ENCODE assay signal across 19 cellular contexts in the genomic region with DNA sequence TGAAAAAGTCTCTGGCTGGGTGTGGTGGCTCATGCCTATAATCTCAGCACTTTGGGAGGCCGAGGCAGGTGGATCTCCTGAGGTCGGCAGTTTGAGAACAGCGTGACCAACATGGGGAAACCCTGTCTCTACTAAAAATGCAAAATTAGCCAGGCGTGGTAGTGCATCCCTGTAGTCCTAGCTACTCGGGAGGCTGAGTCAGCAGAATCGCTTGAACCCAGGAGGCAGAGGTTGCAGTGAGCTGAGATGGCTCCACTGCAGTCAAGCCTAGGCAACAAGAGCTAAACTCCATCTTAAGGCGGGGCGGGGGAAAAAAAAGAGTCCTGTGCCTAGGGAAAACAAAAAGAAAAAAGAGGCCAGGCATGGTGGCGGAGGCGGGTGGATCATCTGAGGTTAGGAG. TPM values are rescaled to one million over a fixed set of nuclear protein-coding genes. Genes with fewer than 3 reads are reported as not detected.
A peak's percentile ranks its signal among the peaks of the same experiment; 100 is the strongest.
DNase-seq lines count a peak whose midpoint lies in the region; ATAC-seq, FAIRE-seq and TF ChIP-seq lines count a peak whose summit lies in the region.
"Had no signal": no experiment of that assay in that cellular context is flagged by ENCODE, and none has a peak within 500 bp of the region (broad histone marks: within the 10 kb centered on the region; RNA-seq: fewer than 3 reads in every experiment).

No MANE protein-coding gene starts in this region.

- H4K20me1 ChIP-seq in K562 (replicated peaks; ENCODE audit: control insufficient read depth, insufficient read depth, low read length) (no peaks in the 10 kb centered on the region), neural progenitor cell (ENCODE audit: low read depth) (no peaks in the 10 kb centered on the region)

- H3K27me3 ChIP-seq in K562 (ENCODE audit: control insufficient read depth in 2 of 2, insufficient read depth in 2 of 2, low read length in 2 of 2) (no peaks in the 10 kb centered on the region), neural progenitor cell (no peaks in the 10 kb centered on the region)
- H3K27me3 ChIP-seq: ascending aorta, upper lobe of left lung had no signal

- in situ Hi-C loops in K562 (cut with MboI), result no loop called here
- in situ Hi-C loops in GM13977 (cut with MboI; ENCODE audit: low pct_unique_long_range_greater_than_20kb, low sequenced_read_pairs, unreplicated experiment), result no loop called here

- no peak for TF ChIP-seq RAD21 in K562 (CRISPR knock-in tag; conservative IDR thresholded peaks at IDR 0.05 in 1 of 2, IDR thresholded peaks at IDR 0.05 in 1 of 2)

- H3K36me3 ChIP-seq in K562 (ENCODE audit: control insufficient read depth, insufficient read depth, low read length) (no peaks in the 10 kb centered on the region; the same call in 2 of the 3 replicates), neural progenitor cell (peaks cover 26% of the 10 kb centered on the region)

- H3K9ac ChIP-seq in K562 (ENCODE audit: insufficient read depth in 1 of 2, low read depth in 2 of 2, low read length in 2 of 2) (no peak overlapping the region), neural progenitor cell (no peak overlapping the region)
- H3K9ac ChIP-seq: parathyroid adenoma had no signal

- no peak for DNase-seq in activated CD4-positive, alpha-beta T cell treated with anti-CD3 and anti-CD28 coated beads, Interleukin-2, amount 10 ng/mL, durations not matched to agents 7 days and 5 days
- no peak for DNase-seq in activated CD4-positive, alpha-beta T cell treated with anti-CD3 and anti-CD28 coated beads for 48 hours
- DNase-seq in K562 (ENCODE audit: extremely low read depth in 1 of 4, low spot score in 3 of 4) (no peak), neural progenitor cell (ENCODE audit: low spot score) (no peak), GM13977 (ENCODE audit: low spot score) (no peak)
- no peak for DNase-seq in activated effector memory CD4-positive, alpha-beta T cell treated with Interleukin-2 at 50 U/mL for 16 hours
- DNase-seq: activated CD8-positive, alpha-beta memory T cell treated with anti-CD3 and anti-CD28 coated beads, Interleukin-2, amount 10 ng/mL, durations not matched to agents 7 days and 5 days; Caco-2; foreskin melanocyte; left colon; NCI-H1436; small intestine; upper lobe of left lung had no signal

- no peak for TF ChIP-seq CTCF in K562 (IDR thresholded peaks at IDR 0.05 in 2 of 3, conservative IDR thresholded peaks at IDR 0.05 in 1 of 3; ENCODE audit: insufficient read depth in 2 of 3, low read depth in 1 of 3, low read length in 3 of 3)
- TF ChIP-seq CTCF in neural progenitor cell (IDR thresholded peaks at IDR 0.05), result no peak
- TF ChIP-seq CTCF in GM13977 (IDR thresholded peaks at IDR 0.05; ENCODE audit: extremely low read depth, insufficient read depth, missing control alignments), result no peak

- no peak for FAIRE-seq in K562 (lab: Jason Lieb, UNC)
- FAIRE-seq: colon, small intestine had no signal

- BruUV-seq in K562 (replicated peaks; lab: Mats Ljungman, UMichigan), result no TSS peak

- H3K9me3 ChIP-seq in K562 (replicated peaks; ENCODE audit: control insufficient read depth, insufficient read depth, low read depth, low read length) (no peaks in the 10 kb centered on the region), neural progenitor cell (ENCODE audit: low read depth) (peaks cover 18% of the 10 kb centered on the region)
- H3K9me3 ChIP-seq: Caco-2 had no signal

- H3K27ac Mint-ChIP-seq in activated CD4-positive, alpha-beta T cell treated with anti-CD3 and anti-CD28 coated beads, Interleukin-2, amount 10 ng/mL, durations not matched to agents 7 days and 5 days, result peak overlapping the region; percentile 50
- H3K27ac Mint-ChIP-seq in IgD-negative memory B cell (peak overlapping the region in 2 of 3 donors; percentile 67 to 82), neural progenitor cell (no peak overlapping the region)
- H3K27ac Mint-ChIP-seq: activated CD8-positive, alpha-beta memory T cell treated with anti-CD3 and anti-CD28 coated beads, Interleukin-2, amount 10 ng/mL, durations not matched to agents 7 days and 5 days had no signal

- peaks cover 34% of the 10 kb centered on the region for H3F3A ChIP-seq in neural progenitor cell (ENCODE audit: low read depth)

- TF ChIP-seq POLR2A in K562 (conservative IDR thresholded peaks at IDR 0.05), result no peak

- H3K36me3 Mint-ChIP-seq in activated CD4-positive, alpha-beta T cell treated with anti-CD3 and anti-CD28 coated beads, Interleukin-2, amount 10 ng/mL, durations not matched to agents 7 days and 5 days (ENCODE audit: low read depth), result peaks cover 58% of the 10 kb centered on the region
- peaks cover 14% of the 10 kb centered on the region for H3K36me3 Mint-ChIP-seq in IgD-negative memory B cell
- H3K36me3 Mint-ChIP-seq in neural progenitor cell, result peaks cover 59% of the 10 kb centered on the region

- H3K4me2 ChIP-seq in K562 (ENCODE audit: insufficient read depth, low read length) (no peak overlapping the region), neural progenitor cell (no peak overlapping the region)

- H3K79me2 ChIP-seq in K562 (ENCODE audit: control insufficient read depth, insufficient read depth, low read length) (peaks cover 54% of the 10 kb centered on the region), neural progenitor cell (ENCODE audit: low read depth) (peaks cover 64% of the 10 kb centered on the region)

- H3K4me1 ChIP-seq in K562 (replicated peaks in 1 of 2; ENCODE audit: control insufficient read depth in 2 of 2, insufficient read depth in 2 of 2, low read length in 2 of 2) (peaks cover 2 to 4% of the 10 kb centered on the region in 2 experiments; a peak in 2 of 5 replicates), neural progenitor cell (peaks cover 5% of the 10 kb centered on the region)
- H3K4me1 ChIP-seq: Caco-2, parathyroid adenoma had no signal

- no peaks in the 10 kb centered on the region for H3K9me1 ChIP-seq in K562 (ENCODE audit: control insufficient read depth, insufficient read depth, low read length)

- POLR2A ChIA-PET in activated CD4-positive, alpha-beta T cell treated with anti-CD3 and anti-CD28 coated beads, Interleukin-2, amount 10 ng/mL, durations not matched to agents 7 days and 5 days (lab: Charles Lee), result no interaction called here
- POLR2A ChIA-PET in K562 (lab: Yijun Ruan, JAX), result no interaction called here

- H3K4me3 ChIP-seq in K562, result no peak overlapping the region
- no peak overlapping the region for H3K4me3 ChIP-seq in neural progenitor cell
- H3K4me3 ChIP-seq: ascending aorta, upper lobe of left lung had no signal

- WGBS in K562 (ENCODE audit: insufficient coverage, low coverage, missing lambda C conversion rate), result 74% methylated on average over 9 of the region's 10 CpGs

- CTCF ChIA-PET in activated CD4-positive, alpha-beta T cell treated with anti-CD3 and anti-CD28 coated beads, Interleukin-2, amount 10 ng/mL, durations not matched to agents 7 days and 5 days (lab: Charles Lee), result no interaction called here
- CTCF ChIA-PET in K562 (lab: Yijun Ruan, JAX; ENCODE audit: low intra/inter-chr PET ratio), result no interaction called here

- no peaks in the 10 kb centered on the region for H3K27me3 Mint-ChIP-seq in activated CD4-positive, alpha-beta T cell treated with anti-CD3 and anti-CD28 coated beads, Interleukin-2, amount 10 ng/mL, durations not matched to agents 7 days and 5 days
- H3K27me3 Mint-ChIP-seq in IgD-negative memory B cell (no peaks in the 10 kb centered on the region), neural progenitor cell (ENCODE audit: insufficient read depth, low read depth) (peaks cover 22% of the 10 kb centered on the region)
- H3K27me3 Mint-ChIP-seq: activated CD8-positive, alpha-beta memory T cell treated with anti-CD3 and anti-CD28 coated beads, Interleukin-2, amount 10 ng/mL, durations not matched to agents 7 days and 5 days had no signal

- peak overlapping the region; percentile 63 for H3K4me3 Mint-ChIP-seq in activated CD4-positive, alpha-beta T cell treated with anti-CD3 and anti-CD28 coated beads, Interleukin-2, amount 10 ng/mL, durations not matched to agents 7 days and 5 days
- H3K4me3 Mint-ChIP-seq in IgD-negative memory B cell (peak overlapping the region in 3 of 4 donors; percentile 41 to 85 (median 82)), neural progenitor cell (peak overlapping the region; percentile 76)

- peaks cover 26% of the 10 kb centered on the region for H3K4me1 Mint-ChIP-seq in activated CD4-positive, alpha-beta T cell treated with anti-CD3 and anti-CD28 coated beads, Interleukin-2, amount 10 ng/mL, durations not matched to agents 7 days and 5 days
- peaks cover 15 to 39% (median 22%) of the 10 kb centered on the region in 3 donors for H3K4me1 Mint-ChIP-seq in IgD-negative memory B cell
- peaks cover 10% of the 10 kb centered on the region for H3K4me1 Mint-ChIP-seq in neural progenitor cell

- no peak for TF ChIP-seq EP300 in K562 (IDR thresholded peaks at IDR 0.05; ENCODE audit: low read length)

- ATAC-seq in K562 (no peak), HG03039 (IDR thresholded peaks at IDR 0.05; ENCODE audit: unreplicated experiment) (no peak)
- ATAC-seq: activated CD8-positive, alpha-beta memory T cell treated with anti-CD3 and anti-CD28 coated beads, Interleukin-2, amount 10 ng/mL, durations not matched to agents 7 days and 5 days; left colon; SK-N-SH treated with all-trans-retinoic acid at 6 μM for 48 hours had no signal

- no peak overlapping the region for H3K27ac ChIP-seq in K562 (ENCODE audit: extremely low read depth, low read depth, low read length)
- H3K27ac ChIP-seq in neural progenitor cell, result no peak overlapping the region
- H3K27ac ChIP-seq: ascending aorta, parathyroid adenoma, upper lobe of left lung had no signal

- peaks cover 30% of the 10 kb centered on the region for H3K9me3 Mint-ChIP-seq in activated CD4-positive, alpha-beta T cell treated with anti-CD3 and anti-CD28 coated beads, Interleukin-2, amount 10 ng/mL, durations not matched to agents 7 days and 5 days
- H3K9me3 Mint-ChIP-seq in IgD-negative memory B cell, result peaks cover 0 to 11% (median 4%) of the 10 kb centered on the region in 3 donors
- peaks cover 61% of the 10 kb centered on the region for H3K9me3 Mint-ChIP-seq in neural progenitor cell

- intact Hi-C loops in K562 (cut with micrococcal nuclease), result no loop called here

- H2AFZ ChIP-seq in K562 (ENCODE audit: low read depth, low read length) (no peak overlapping the region), neural progenitor cell (replicated peaks) (no peak overlapping the region)
- H2AFZ ChIP-seq: parathyroid adenoma had no signal

RNA-seq across cellular contexts. Expression of gene ZNF43, which starts 2.2 kb away (rescaled TPM):
- total RNA-seq in activated CD4-positive, alpha-beta T cell treated with anti-CD3 and anti-CD28 coated beads, Interleukin-2, amount 10 ng/mL, durations not matched to agents 7 days and 5 days, result 10 to 100 TPM; 29.6 to 34.6 TPM
- polyA plus RNA-seq in IgD-negative memory B cell, result 17.0 TPM
- 27.0 and 39.7 TPM in 2 replicates for total RNA-seq in K562 (2011; cell fraction: chromatin; rRNA removed; ENCODE audit: low replicate concordance)
- 21.2 and 28.3 TPM in 2 replicates for total RNA-seq in K562 (2011; cell fraction: nucleolus; rRNA removed)
- 46.9 and 60.7 TPM in 2 replicates for total RNA-seq in K562 (2011; cell fraction: nucleoplasm; rRNA removed)
- total RNA-seq in K562 (2014; rRNA removed), result 9.0 and 9.2 TPM in 2 replicates
- total RNA-seq in K562 (2014; rRNA removed; fragmentation: Illumina TruSeq; extraction: Trizol), result 18.6 and 20.3 TPM in 2 replicates
- 15.5 and 16.6 TPM in 2 replicates for total RNA-seq in K562 (2015; rRNA removed; fragmentation: Illumina TruSeq; extraction: Trizol)
- 13.4 and 14.1 TPM in 2 replicates for total RNA-seq in K562 (2021)
- 0.93 and 4.2 TPM in 2 replicates for polyA plus RNA-seq in K562 (2011; rRNA removed)
- 0.44 and 1.0 TPM in 2 replicates for polyA plus RNA-seq in K562 (2011; cell fraction: cytosol; rRNA removed)
- 1.1 and 5.7 TPM in 2 replicates for polyA plus RNA-seq in K562 (2011; cell fraction: nucleus; rRNA removed)
- 4.5 and 7.5 TPM in 2 replicates for polyA plus RNA-seq in K562 (2012)
- 8.3 and 10.6 TPM in 2 replicates for polyA plus RNA-seq in K562 (2014; fragmentation: Illumina TruSeq; extraction: Trizol)
- 1 to 10 TPM; 3.6 to 5.7 TPM for polyA plus RNA-seq in K562 (2014; fragmentation: Nextera tagmentation; extraction: Ambion mirVana)
- 6.3 and 8.7 TPM in 2 replicates for polyA plus RNA-seq in K562 (2014; rRNA removed)
- polyA minus RNA-seq in K562 (2011; rRNA and poly(A)+ RNA removed), result 2.9 and 10.8 TPM in 2 replicates
- 0.27 and 3.9 TPM in 2 replicates for polyA minus RNA-seq in K562 (2011; cell fraction: cytosol; rRNA and poly(A)+ RNA removed)
- polyA minus RNA-seq in K562 (2011; cell fraction: nucleus; rRNA and poly(A)+ RNA removed), result 1.8 and 3.9 TPM in 2 replicates
- 65.2 and 108 TPM in 2 replicates for total RNA-seq in neural progenitor cell (ENCODE audit: low replicate concordance)
- total RNA-seq: Caco-2 had no signal
